In the genomic region with DNA sequence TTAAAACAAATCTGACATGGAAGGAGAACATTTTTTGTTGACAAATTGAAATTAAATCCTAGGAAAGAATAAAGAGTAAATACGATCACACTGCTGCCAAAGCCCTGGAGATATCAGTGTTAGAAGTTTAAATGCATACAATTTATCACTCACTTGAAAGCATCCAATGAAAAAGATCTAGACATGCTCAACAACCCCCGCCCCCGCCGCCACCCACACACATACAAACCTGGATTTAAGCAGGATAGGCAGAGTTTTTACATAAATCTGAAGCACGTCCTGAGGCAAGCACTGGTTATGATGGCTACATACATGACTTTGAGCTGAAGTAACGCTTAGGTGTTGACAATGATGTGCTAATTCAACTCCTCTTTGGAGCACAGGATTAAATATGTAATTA, we compare ENCODE assay signal across 34 cellular contexts.
"Had no signal": no experiment of that assay in that cellular context is flagged by ENCODE, and none has a peak within 500 bp of the region (broad histone marks: within the 10 kb centered on the region; RNA-seq: fewer than 3 reads in every experiment).

No MANE protein-coding gene starts in this region.

- H3K9me3 Mint-ChIP-seq: activated B cell treated with CpG ODN at 0.5 μM for 24 hours; activated CD4-positive, alpha-beta memory T cell treated with anti-CD3 and anti-CD28 coated beads for 36 hours; activated naive CD4-positive, alpha-beta T cell treated with anti-CD3 and anti-CD28 coated beads for 36 hours; activated naive CD4-positive, alpha-beta T cell treated with anti-CD3 and anti-CD28 coated beads, Interleukin-2, amount 50 U/mL, for 24 hours; activated naive CD8-positive, alpha-beta T cell treated with anti-CD3 and anti-CD28 coated beads for 36 hours; activated naive CD8-positive, alpha-beta T cell treated with anti-CD3 and anti-CD28 coated beads, Interleukin-2, amount 50 U/mL, for 24 hours; activated T-helper 1 cell treated with anti-CD3 and anti-CD28 coated beads, Interleukin-12 subunit alpha, Interleukin-12 subunit beta, Interleukin-2, Interleukin-4 antibody, amounts not matched to agents 30 ng/mL and 10 ng/mL and 1 ng/mL, durations not matched to agents 14 hours and 24 hours and 36 hours; activated T-helper 2 cell treated with anti-CD3 and anti-CD28 coated beads, Interferon-gamma antibody, Interleukin-2, Interleukin-4, amounts not matched to agents 10 μg/mL and 5 μg/mL and 100 μg/mL, durations not matched to agents 14 hours and 24 hours and 36 hours; effector memory CD8-positive, alpha-beta T cell; T-helper 2 cell treated with Interferon-gamma antibody and Interleukin-4, amounts not matched to agents 5 μg/mL and 100 μg/mL, for 36 hours had no signal

- H3K4me1 Mint-ChIP-seq: activated B cell treated with CpG ODN at 0.5 μM for 24 hours; activated CD8-positive, alpha-beta memory T cell treated with anti-CD3 and anti-CD28 coated beads, Interleukin-2, amount 10 ng/mL, durations not matched to agents 7 days and 5 days; activated naive CD4-positive, alpha-beta T cell treated with anti-CD3 and anti-CD28 coated beads, Interleukin-2, amount 50 U/mL, for 24 hours; activated naive CD8-positive, alpha-beta T cell treated with anti-CD3 and anti-CD28 coated beads for 36 hours; activated naive CD8-positive, alpha-beta T cell treated with anti-CD3 and anti-CD28 coated beads, Interleukin-2, amount 50 U/mL, for 24 hours; T-helper 17 cell had no signal

- H3K9me3 ChIP-seq: adrenal gland, body of pancreas, esophagus muscularis mucosa, gastrocnemius medialis, heart right ventricle had no signal

- H3K27ac Mint-ChIP-seq: activated B cell treated with CpG ODN at 0.5 μM for 24 hours; activated CD4-positive, alpha-beta memory T cell treated with anti-CD3 and anti-CD28 coated beads for 36 hours; activated CD8-positive, alpha-beta memory T cell treated with anti-CD3 and anti-CD28 coated beads, Interleukin-2, amount 10 ng/mL, durations not matched to agents 7 days and 5 days; activated CD8-positive, alpha-beta T cell treated with anti-CD3 and anti-CD28 coated beads, Interleukin-2, amount 10 ng/mL, durations not matched to agents 7 days and 5 days; activated naive CD4-positive, alpha-beta T cell treated with anti-CD3 and anti-CD28 coated beads for 36 hours; activated naive CD4-positive, alpha-beta T cell treated with anti-CD3 and anti-CD28 coated beads, Interleukin-2, amount 50 U/mL, for 24 hours; activated naive CD8-positive, alpha-beta T cell treated with anti-CD3 and anti-CD28 coated beads for 36 hours; activated naive CD8-positive, alpha-beta T cell treated with anti-CD3 and anti-CD28 coated beads, Interleukin-2, amount 50 U/mL, for 24 hours; activated T-helper 1 cell treated with anti-CD3 and anti-CD28 coated beads, Interleukin-12 subunit alpha, Interleukin-12 subunit beta, Interleukin-2, Interleukin-4 antibody, amounts not matched to agents 30 ng/mL and 10 ng/mL and 1 ng/mL, durations not matched to agents 14 hours and 24 hours and 36 hours; activated T-helper 2 cell treated with anti-CD3 and anti-CD28 coated beads, Interferon-gamma antibody, Interleukin-2, Interleukin-4, amounts not matched to agents 10 μg/mL and 5 μg/mL and 100 μg/mL, durations not matched to agents 14 hours and 24 hours and 36 hours; effector memory CD8-positive, alpha-beta T cell; T-helper 17 cell; T-helper 2 cell treated with Interferon-gamma antibody and Interleukin-4, amounts not matched to agents 5 μg/mL and 100 μg/mL, for 36 hours had no signal

- H3K27ac ChIP-seq: adrenal gland, body of pancreas, esophagus muscularis mucosa, foreskin keratinocyte, gastrocnemius medialis, heart right ventricle, WERI-Rb-1 had no signal

- ATAC-seq: activated CD4-positive, CD25-positive, alpha-beta regulatory T cell treated with anti-CD3 and anti-CD28 coated beads, Interleukin-2, amount 50 U/mL, for 24 hours; activated CD8-positive, alpha-beta memory T cell treated with anti-CD3 and anti-CD28 coated beads, Interleukin-2, amount 10 ng/mL, durations not matched to agents 7 days and 5 days; activated CD8-positive, alpha-beta T cell treated with anti-CD3 and anti-CD28 coated beads, Interleukin-2, amount 10 ng/mL, durations not matched to agents 7 days and 5 days; activated naive CD8-positive, alpha-beta T cell treated with anti-CD3 and anti-CD28 coated beads, Interleukin-2, amount 50 U/mL, for 24 hours; body of pancreas; effector memory CD8-positive, alpha-beta T cell; foreskin keratinocyte; gastrocnemius medialis; heart right ventricle; T-helper 17 cell had no signal

- H3K4me3 Mint-ChIP-seq: activated B cell treated with CpG ODN at 0.5 μM for 24 hours; activated CD4-positive, alpha-beta memory T cell treated with anti-CD3 and anti-CD28 coated beads for 36 hours; activated CD8-positive, alpha-beta memory T cell treated with anti-CD3 and anti-CD28 coated beads, Interleukin-2, amount 10 ng/mL, durations not matched to agents 7 days and 5 days; activated CD8-positive, alpha-beta T cell treated with anti-CD3 and anti-CD28 coated beads, Interleukin-2, amount 10 ng/mL, durations not matched to agents 7 days and 5 days; activated naive CD4-positive, alpha-beta T cell treated with anti-CD3 and anti-CD28 coated beads for 36 hours; activated naive CD4-positive, alpha-beta T cell treated with anti-CD3 and anti-CD28 coated beads, Interleukin-2, amount 50 U/mL, for 24 hours; activated naive CD8-positive, alpha-beta T cell treated with anti-CD3 and anti-CD28 coated beads for 36 hours; activated naive CD8-positive, alpha-beta T cell treated with anti-CD3 and anti-CD28 coated beads, Interleukin-2, amount 50 U/mL, for 24 hours; activated T-helper 1 cell treated with anti-CD3 and anti-CD28 coated beads, Interleukin-12 subunit alpha, Interleukin-12 subunit beta, Interleukin-2, Interleukin-4 antibody, amounts not matched to agents 30 ng/mL and 10 ng/mL and 1 ng/mL, durations not matched to agents 14 hours and 24 hours and 36 hours; effector memory CD8-positive, alpha-beta T cell; T-helper 17 cell; T-helper 2 cell treated with Interferon-gamma antibody and Interleukin-4, amounts not matched to agents 5 μg/mL and 100 μg/mL, for 36 hours had no signal

- H3K4me1 ChIP-seq: body of pancreas, foreskin keratinocyte, gastrocnemius medialis had no signal

- DNase-seq: activated B cell treated with CpG ODN at 0.5 μM for 24 hours; activated CD4-positive, alpha-beta memory T cell treated with anti-CD3 and anti-CD28 coated beads for 36 hours; activated CD4-positive, alpha-beta T cell treated with anti-CD3 and anti-CD28 coated beads for 48 hours; activated CD8-positive, alpha-beta memory T cell treated with anti-CD3 and anti-CD28 coated beads, Interleukin-2, amount 10 ng/mL, durations not matched to agents 7 days and 5 days; activated CD8-positive, alpha-beta memory T cell treated with anti-CD3 and anti-CD28 coated beads, Interleukin-2, amount 50 U/mL, for 4 hours; activated CD8-positive, alpha-beta T cell treated with anti-CD3 and anti-CD28 coated beads, Interleukin-2, amount 10 ng/mL, durations not matched to agents 7 days and 5 days; activated effector memory CD4-positive, alpha-beta T cell treated with anti-CD3 and anti-CD28 coated beads, Interleukin-2, amount 50 U/mL, for 16 hours; activated naive CD4-positive, alpha-beta T cell treated with anti-CD3 and anti-CD28 coated beads for 36 hours; activated naive CD8-positive, alpha-beta T cell treated with anti-CD3 and anti-CD28 coated beads for 36 hours; activated naive CD8-positive, alpha-beta T cell treated with anti-CD3 and anti-CD28 coated beads, Interleukin-2, amount 50 U/mL, for 24 hours; activated T-cell treated with anti-CD3 and anti-CD28 coated beads, Interleukin-2, amount 50 U/mL, for 1 hour; activated T-cell treated with anti-CD3 and anti-CD28 coated beads, Interleukin-2, amount 50 U/mL, for 48 hours; adrenal gland; amygdala; aorta; body of pancreas; cortex of kidney; dermis blood vessel endothelial cell; effector CD4-positive, alpha-beta T cell; effector memory CD8-positive, alpha-beta T cell; erythroblast; foreskin keratinocyte; gastrocnemius medialis; glutamatergic neuron; heart right ventricle; T-helper 17 cell; T1000; WERI-Rb-1 had no signal

- H3K4me3 ChIP-seq: adrenal gland, body of pancreas, esophagus muscularis mucosa, gastrocnemius medialis, heart right ventricle had no signal

- H3K36me3 ChIP-seq: adrenal gland, WERI-Rb-1 had no signal

- H3K27me3 Mint-ChIP-seq: activated B cell treated with CpG ODN at 0.5 μM for 24 hours; activated CD4-positive, alpha-beta memory T cell treated with anti-CD3 and anti-CD28 coated beads for 36 hours; activated CD8-positive, alpha-beta memory T cell treated with anti-CD3 and anti-CD28 coated beads, Interleukin-2, amount 10 ng/mL, durations not matched to agents 7 days and 5 days; activated naive CD4-positive, alpha-beta T cell treated with anti-CD3 and anti-CD28 coated beads, Interleukin-2, amount 50 U/mL, for 24 hours; activated naive CD8-positive, alpha-beta T cell treated with anti-CD3 and anti-CD28 coated beads for 36 hours; activated naive CD8-positive, alpha-beta T cell treated with anti-CD3 and anti-CD28 coated beads, Interleukin-2, amount 50 U/mL, for 24 hours; effector memory CD8-positive, alpha-beta T cell; T-helper 17 cell had no signal

- H3K27me3 ChIP-seq: adrenal gland, body of pancreas, esophagus muscularis mucosa, foreskin keratinocyte, gastrocnemius medialis, heart right ventricle had no signal
